In genomic region chr2:64807417-64807816, GRCh38 we compare ENCODE assay signal across 2 cellular contexts.
TF ChIP-seq lines count a peak whose summit lies in the region.

No MANE protein-coding gene starts in this region.

TF ChIP-seq in A549, 52 proteins besides CTCF, POLR2A, EP300 and RAD21 (continued from another document):
- TF ChIP-seq E2F6 (IDR thresholded peaks at IDR 0.05; ENCODE audit: borderline replicate concordance, low read depth): no peak
- TF ChIP-seq CBX2 (IDR thresholded peaks at IDR 0.05; ENCODE audit: borderline replicate concordance, low read depth): no peak
- no peak for TF ChIP-seq MAFK (IDR thresholded peaks at IDR 0.05; ENCODE audit: partially characterized antibody)
- TF ChIP-seq ESRRA (IDR thresholded peaks at IDR 0.05; ENCODE audit: borderline replicate concordance, low read length): no peak
- TF ChIP-seq MAZ (IDR thresholded peaks at IDR 0.05; ENCODE audit: borderline replicate concordance, low read depth, low read length): no peak
- TF ChIP-seq HEYL (CRISPR knock-in tag; IDR thresholded peaks at IDR 0.05): no peak
- no peak for TF ChIP-seq REST (IDR thresholded peaks at IDR 0.05)
- TF ChIP-seq MAX (IDR thresholded peaks at IDR 0.05): peak; percentile 66; the same call in 1 of the 2 replicates
- peak; percentile 82 for TF ChIP-seq USF2 (IDR thresholded peaks at IDR 0.05)
- TF ChIP-seq CBX8 (IDR thresholded peaks at IDR 0.05): no peak
- TF ChIP-seq RFX5 (IDR thresholded peaks at IDR 0.05): no peak
- no peak for TF ChIP-seq EHMT2 (IDR thresholded peaks at IDR 0.05; ENCODE audit: low read depth)
- TF ChIP-seq HES2 (IDR thresholded peaks at IDR 0.05): no peak
- no peak for TF ChIP-seq SREBF2 (IDR thresholded peaks at IDR 0.05)
- TF ChIP-seq ZFP36 (IDR thresholded peaks at IDR 0.05; ENCODE audit: borderline replicate concordance, partially characterized antibody): no peak
- no peak for TF ChIP-seq HDAC2 (IDR thresholded peaks at IDR 0.05)
- TF ChIP-seq MYC (IDR thresholded peaks at IDR 0.05; ENCODE audit: borderline replicate concordance, low read length): no peak
- TF ChIP-seq PBX3 (IDR thresholded peaks at IDR 0.05): no peak
- peak; percentile 52; the same call in 1 of the 2 replicates for TF ChIP-seq BHLHE40 (IDR thresholded peaks at IDR 0.05; ENCODE audit: low read depth, low read length)
- TF ChIP-seq CEBPB (IDR thresholded peaks at IDR 0.05): no peak
- TF ChIP-seq NR3C1 (IDR thresholded peaks at IDR 0.05): no peak
- no peak for TF ChIP-seq KDM5A (IDR thresholded peaks at IDR 0.05)
- TF ChIP-seq GATA3 (IDR thresholded peaks at IDR 0.05; ENCODE audit: borderline replicate concordance): no peak
- no peak for TF ChIP-seq HOXB13 (CRISPR knock-in tag; IDR thresholded peaks at IDR 0.05; ENCODE audit: low read depth)
TF ChIP-seq in A549: peak in this region for 5.

TF ChIP-seq in K562, 482 proteins besides CTCF, POLR2A, EP300 and RAD21 (continued from another document and continues in another):
- TF ChIP-seq ZNF592 (IDR thresholded peaks at IDR 0.05): no peak
- no peak for TF ChIP-seq ARID3B (CRISPR knock-in tag; IDR thresholded peaks at IDR 0.05; ENCODE audit: borderline replicate concordance)
- peak; percentile 91 for TF ChIP-seq FOSL1 (tag; conservative IDR thresholded peaks at IDR 0.05)
- no peak for TF ChIP-seq FOXO4 (CRISPR knock-in tag; IDR thresholded peaks at IDR 0.05)
- TF ChIP-seq DMBX1 (CRISPR knock-in tag; IDR thresholded peaks at IDR 0.05; ENCODE audit: borderline replicate concordance): no peak
- no peak for TF ChIP-seq MAFF (IDR thresholded peaks at IDR 0.05; ENCODE audit: low read length)
- no peak for TF ChIP-seq ZNF785 (CRISPR knock-in tag; IDR thresholded peaks at IDR 0.05)
- TF ChIP-seq TRIM24 (IDR thresholded peaks at IDR 0.05): no peak
- no peak for TF ChIP-seq ZNF318 (IDR thresholded peaks at IDR 0.05; ENCODE audit: borderline replicate concordance in 1 of 2, low read depth in 1 of 2)
- no peak for TF ChIP-seq ZZZ3 (IDR thresholded peaks at IDR 0.05)
- TF ChIP-seq SAFB2 (IDR thresholded peaks at IDR 0.05; ENCODE audit: borderline replicate concordance, low read depth, low read length, severe bottlenecking): no peak
- TF ChIP-seq USF1 (CRISPR knock-in tag; IDR thresholded peaks at IDR 0.05): no peak
- no peak for TF ChIP-seq BCOR (IDR thresholded peaks at IDR 0.05)
- TF ChIP-seq HEY1 (CRISPR knock-in tag; IDR thresholded peaks at IDR 0.05; ENCODE audit: borderline replicate concordance): no peak
- no peak for TF ChIP-seq ZNF668 (CRISPR knock-in tag; IDR thresholded peaks at IDR 0.05)
- no peak for TF ChIP-seq BDP1 (IDR thresholded peaks at IDR 0.05; ENCODE audit: insufficient read depth, insufficient read length)
- TF ChIP-seq ARID3A (IDR thresholded peaks at IDR 0.05; ENCODE audit: borderline replicate concordance, low read depth, low read length): no peak
- TF ChIP-seq ETV1 (tag; conservative IDR thresholded peaks at IDR 0.05; ENCODE audit: low read depth): no peak
- TF ChIP-seq COPS2 (conservative IDR thresholded peaks at IDR 0.05): no peak
- TF ChIP-seq ZBTB34 (CRISPR knock-in tag; IDR thresholded peaks at IDR 0.05): no peak
- no peak for TF ChIP-seq L3MBTL2 (IDR thresholded peaks at IDR 0.05)
- no peak for TF ChIP-seq PCBP1 (IDR thresholded peaks at IDR 0.05; ENCODE audit: low read depth, low read length, poor library complexity, severe bottlenecking)
- no peak for TF ChIP-seq ZBTB49 (CRISPR knock-in tag; IDR thresholded peaks at IDR 0.05; ENCODE audit: borderline replicate concordance)
- TF ChIP-seq RBM39 (optimal IDR thresholded peaks at IDR 0.05; ENCODE audit: low read depth, low read length): no peak
- TF ChIP-seq EP400 (IDR thresholded peaks at IDR 0.05): no peak
- no peak for TF ChIP-seq ZNF23 (CRISPR knock-in tag; IDR thresholded peaks at IDR 0.05)
- TF ChIP-seq HDAC1 (IDR thresholded peaks at IDR 0.05): no peak
